23 cellular contexts compared by ENCODE assay signal in the genomic region with DNA sequence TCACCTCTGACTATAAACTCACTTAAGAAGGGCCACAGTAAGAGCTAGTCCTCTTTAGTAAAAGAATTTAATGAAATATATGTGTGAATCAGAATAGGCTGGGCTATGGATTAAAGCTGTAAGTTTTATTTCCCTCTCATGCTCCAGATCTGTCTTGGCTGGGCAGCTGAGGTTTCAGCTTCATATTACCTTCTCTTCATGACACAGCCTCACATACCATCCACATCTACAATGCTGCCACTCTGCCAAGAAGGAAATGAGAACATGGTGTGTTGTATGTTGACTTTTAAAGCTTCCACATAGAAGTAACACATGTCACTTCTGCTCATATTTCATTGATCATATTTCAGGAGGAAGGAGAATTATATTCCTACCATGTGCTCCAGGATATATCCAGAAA.
DNase-seq lines count a peak whose midpoint lies in the region; FAIRE-seq and TF ChIP-seq lines count a peak whose summit lies in the region.
"Had no signal": no experiment of that assay in that cellular context is flagged by ENCODE, and none has a peak within 500 bp of the region (broad histone marks: within the 10 kb centered on the region; RNA-seq: fewer than 3 reads in every experiment).

No MANE protein-coding gene starts in this region.

- FAIRE-seq in keratinocyte (lab: Jason Lieb, UNC), result peak; percentile 69
- FAIRE-seq: kidney had no signal

- H3K4me3 Mint-ChIP-seq in chondrocyte (ENCODE audit: unreplicated experiment), result no peak overlapping the region
- H3K4me3 Mint-ChIP-seq: activated CD8-positive, alpha-beta T cell treated with anti-CD3 and anti-CD28 coated beads, Interleukin-2, amount 10 ng/mL, durations not matched to agents 7 days and 5 days; activated naive CD8-positive, alpha-beta T cell treated with anti-CD3 and anti-CD28 coated beads, Interleukin-2, amount 50 U/mL, for 24 hours; CD4-positive, alpha-beta T cell; H9; nephron; T-helper 1 cell treated with Interleukin-12 subunit alpha and Interleukin-12 subunit beta and Interleukin-4 antibody, amounts not matched to agents 30 μg/mL and 1 μg/mL, for 36 hours; WTC11 had no signal

- H3K4me1 ChIP-seq in ACC112 (ENCODE audit: control insufficient read depth, insufficient read depth, low read length, unreplicated experiment) (peaks cover 22% of the 10 kb centered on the region), keratinocyte (ENCODE audit: control insufficient read depth, extremely low read depth, insufficient read depth, low read length) (peaks cover 18% of the 10 kb centered on the region), suprapubic skin (no peaks in the 10 kb centered on the region), ovary (ENCODE audit: insufficient read depth) (no peaks in the 10 kb centered on the region)
- H3K4me1 ChIP-seq: upper lobe of right lung had no signal

- H3K36me3 ChIP-seq in ACC112 (ENCODE audit: insufficient read depth, low read length) (no peaks in the 10 kb centered on the region), keratinocyte (ENCODE audit: control insufficient read depth in 2 of 2, extremely low read depth in 1 of 2, insufficient read depth in 2 of 2, low read length in 2 of 2) (no peaks in the 10 kb centered on the region), suprapubic skin (no peaks in the 10 kb centered on the region), ovary (no peaks in the 10 kb centered on the region)
- H3K36me3 ChIP-seq: upper lobe of right lung had no signal

- intact Hi-C loops in ovary (cut with DNase I), result no loop called here

- H2AFZ ChIP-seq in ACC112 (ENCODE audit: low read length, unreplicated experiment) (peak overlapping the region; percentile 41), keratinocyte (ENCODE audit: control insufficient read depth, low read length) (peak overlapping the region; percentile 80)

- no peak overlapping the region for H3K4me2 ChIP-seq in keratinocyte (ENCODE audit: control insufficient read depth, extremely low read depth, insufficient read depth, low read depth, low read length)

- H3K9me3 Mint-ChIP-seq in chondrocyte (ENCODE audit: low read depth), result peaks cover 5% of the 10 kb centered on the region
- H3K9me3 Mint-ChIP-seq: CD4-positive, alpha-beta T cell; H9; nephron; T-helper 1 cell treated with Interleukin-12 subunit alpha and Interleukin-12 subunit beta and Interleukin-4 antibody, amounts not matched to agents 30 μg/mL and 1 μg/mL, for 36 hours; WTC11 had no signal

- dilution Hi-C loops in keratinocyte (cut with MboI; ENCODE audit: extremely low pct_ligation_motif_present, low sequenced_read_pairs), result no loop called here

- no peaks in the 10 kb centered on the region for H3K36me3 Mint-ChIP-seq in chondrocyte (ENCODE audit: low read depth)
- H3K36me3 Mint-ChIP-seq: WTC11 had no signal

- H3K4me3 ChIP-seq in ACC112 (ENCODE audit: low read depth, low read length) (no peak overlapping the region), keratinocyte (ENCODE audit: control insufficient read depth in 2 of 3, extremely low read depth in 1 of 3, insufficient read depth in 2 of 3, low read depth in 1 of 3, low read length in 3 of 3) (no peak overlapping the region), suprapubic skin (no peak overlapping the region), ovary (no peak overlapping the region)
- H3K4me3 ChIP-seq: upper lobe of right lung had no signal

- H3K79me2 ChIP-seq in ACC112 (ENCODE audit: control insufficient read depth, insufficient read depth, low read length, unreplicated experiment) (no peaks in the 10 kb centered on the region), keratinocyte (ENCODE audit: control insufficient read depth, insufficient read depth, low read length) (no peaks in the 10 kb centered on the region)

- peak overlapping the region; percentile 37 for H3K27ac Mint-ChIP-seq in chondrocyte (ENCODE audit: unreplicated experiment)
- H3K27ac Mint-ChIP-seq: activated CD8-positive, alpha-beta T cell treated with anti-CD3 and anti-CD28 coated beads, Interleukin-2, amount 10 ng/mL, durations not matched to agents 7 days and 5 days; activated naive CD8-positive, alpha-beta T cell treated with anti-CD3 and anti-CD28 coated beads, Interleukin-2, amount 50 U/mL, for 24 hours; CD4-positive, alpha-beta T cell; H9; T-helper 1 cell treated with Interleukin-12 subunit alpha and Interleukin-12 subunit beta and Interleukin-4 antibody, amounts not matched to agents 30 μg/mL and 1 μg/mL, for 36 hours; WTC11 had no signal

- H3K9me3 ChIP-seq in keratinocyte (ENCODE audit: control insufficient read depth, low read depth, low read length), result no peaks in the 10 kb centered on the region
- no peaks in the 10 kb centered on the region for H3K9me3 ChIP-seq in suprapubic skin
- no peaks in the 10 kb centered on the region for H3K9me3 ChIP-seq in ovary
- H3K9me3 ChIP-seq: upper lobe of right lung had no signal

- TF ChIP-seq CTCF in chondrocyte (IDR thresholded peaks at IDR 0.05) (no peak), keratinocyte (optimal IDR thresholded peaks at IDR 0.05 in 1 of 3, IDR thresholded peaks at IDR 0.05 in 1 of 3, conservative IDR thresholded peaks at IDR 0.05 in 1 of 3; ENCODE audit: extremely low read depth in 1 of 3, insufficient read depth in 2 of 3, low read length in 3 of 3) (no peak), suprapubic skin (IDR thresholded peaks at IDR 0.05) (no peak), ovary (IDR thresholded peaks at IDR 0.05) (no peak)

- H3K27me3 ChIP-seq in ACC112 (ENCODE audit: insufficient read depth, low read length) (no peaks in the 10 kb centered on the region), keratinocyte (ENCODE audit: control insufficient read depth, extremely low read depth, insufficient read depth, low read length) (no peaks in the 10 kb centered on the region), suprapubic skin (no peaks in the 10 kb centered on the region), ovary (no peaks in the 10 kb centered on the region)
- H3K27me3 ChIP-seq: upper lobe of right lung had no signal

- H3K27me3 Mint-ChIP-seq in chondrocyte (ENCODE audit: low read depth), result no peaks in the 10 kb centered on the region
- H3K27me3 Mint-ChIP-seq: activated naive CD8-positive, alpha-beta T cell treated with anti-CD3 and anti-CD28 coated beads, Interleukin-2, amount 50 U/mL, for 24 hours; CD4-positive, alpha-beta T cell had no signal

- H3K9ac ChIP-seq in keratinocyte (ENCODE audit: control insufficient read depth, extremely low read depth, insufficient read depth, low read length), result no peak overlapping the region

- TF ChIP-seq EP300 in suprapubic skin (IDR thresholded peaks at IDR 0.05), result no peak
- TF ChIP-seq EP300 in ovary (IDR thresholded peaks at IDR 0.05), result no peak

- H3K4me1 Mint-ChIP-seq in chondrocyte (ENCODE audit: low read depth), result peaks cover 35% of the 10 kb centered on the region

- 0 out of 2 replicates have a peak overlapping the region, but pooled peaks have one; percentile 13 for H3K27ac ChIP-seq in ACC112 (ENCODE audit: low read depth, low read length)
- no peak overlapping the region for H3K27ac ChIP-seq in keratinocyte (ENCODE audit: control insufficient read depth, insufficient read depth, low read length)
- H3K27ac ChIP-seq in suprapubic skin, result no peak overlapping the region
- H3K27ac ChIP-seq in ovary, result no peak overlapping the region
- H3K27ac ChIP-seq: upper lobe of right lung had no signal

- H4K20me1 ChIP-seq in keratinocyte (ENCODE audit: control insufficient read depth, extremely low read depth, insufficient read depth, low read length), result no peaks in the 10 kb centered on the region

- DNase-seq in NCI-H226 (peak; percentile 18), chondrocyte (ENCODE audit: low spot score) (no peak), keratinocyte (ENCODE audit: low read depth, low spot score) (no peak), NOMO-1 treated with DMSO at 0.1 percent for 48 hours (lab: John Stamatoyannopoulos, UW; ENCODE audit: unreplicated experiment) (no peak), suprapubic skin (ENCODE audit: low spot score in 2 of 2) (no peak), ovary (no peak), HCEC 1CT (no peak)
- DNase-seq: ACHN; activated CD8-positive, alpha-beta T cell treated with anti-CD3 and anti-CD28 coated beads, Interleukin-2, amount 10 ng/mL, durations not matched to agents 7 days and 5 days; activated naive CD8-positive, alpha-beta T cell treated with anti-CD3 and anti-CD28 coated beads, Interleukin-2, amount 50 U/mL, for 24 hours; CD4-positive, alpha-beta T cell; H9; head of caudate nucleus; kidney; NCI-H1436; NCI-H345; Right ventricle myocardium superior; stimulated activated naive CD4-positive, alpha-beta T cell treated with Interleukin-2 at 50 U/mL for 16 hours; upper lobe of right lung had no signal

- no peaks in the 10 kb centered on the region for H3K9me1 ChIP-seq in keratinocyte (ENCODE audit: control insufficient read depth, extremely low read depth, insufficient read depth, low read length)

- TF ChIP-seq POLR2A in suprapubic skin (IDR thresholded peaks at IDR 0.05), result no peak
- no peak for TF ChIP-seq POLR2A in ovary (IDR thresholded peaks at IDR 0.05)
